Comparison of ENCODE assay signal across 21 cellular contexts in the genomic region with DNA sequence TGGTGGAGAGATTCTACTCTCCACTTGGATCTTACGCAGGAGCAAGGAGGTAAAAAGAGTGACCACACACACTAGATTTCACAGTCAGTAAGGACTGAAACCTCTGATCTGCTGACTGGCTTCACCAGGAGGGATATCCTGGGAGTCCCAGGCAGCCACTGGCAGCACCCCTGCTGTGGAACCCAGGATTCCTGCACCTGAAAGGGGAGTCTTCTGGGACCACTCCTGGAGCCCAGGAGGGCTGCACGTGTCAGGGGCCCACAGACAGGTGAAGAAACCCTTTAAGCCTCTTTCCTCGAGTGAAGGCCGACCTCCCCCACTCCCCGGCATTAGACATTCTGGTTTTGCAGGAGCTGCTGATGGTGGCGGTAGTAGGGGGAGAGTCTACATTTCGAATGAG.
DNase-seq lines count a peak whose midpoint lies in the region; ATAC-seq and TF ChIP-seq lines count a peak whose summit lies in the region.
"Had no signal": no experiment of that assay in that cellular context is flagged by ENCODE, and none has a peak within 500 bp of the region (broad histone marks: within the 10 kb centered on the region; RNA-seq: fewer than 3 reads in every experiment).

No MANE protein-coding gene starts in this region.

- ATAC-seq in activated naive CD4-positive, alpha-beta T cell treated with anti-CD3 and anti-CD28 coated beads, Interleukin-2, amount 50 U/mL, for 72 hours, result no peak
- ATAC-seq in activated T-helper 17 cell treated with anti-CD3 and anti-CD28 coated beads, Interleukin-2, amount 50 U/mL, for 72 hours (replicated peaks), result no peak
- no peak for ATAC-seq in stimulated activated memory B cell treated with anti-CD40 and anti-IgM and Interleukin-4, amounts not matched to agents 10 μg/mL and 1 μg/mL and 100 μg/mL, for 72 hours
- no peak for ATAC-seq in GM18870 (IDR thresholded peaks at IDR 0.05; ENCODE audit: unreplicated experiment)
- ATAC-seq: A549; CD8-positive, alpha-beta T cell had no signal

- no peak overlapping the region for H3K4ac ChIP-seq in mesendoderm (ENCODE audit: low read depth, low read length)

- H3K4me3 ChIP-seq in mesendoderm (ENCODE audit: low read length) (no peak overlapping the region), hepatocyte (no peak overlapping the region)
- H3K4me3 ChIP-seq in effector memory CD4-positive, alpha-beta T cell (ENCODE audit: insufficient read depth, low read depth, low read length, poor library complexity, severe bottlenecking), result no peak overlapping the region
- H3K4me3 ChIP-seq: A549, GM12878 had no signal

- H3K27me3 ChIP-seq in mesendoderm (ENCODE audit: insufficient read depth, low read length, poor library complexity) (no peaks in the 10 kb centered on the region), hepatocyte (no peaks in the 10 kb centered on the region)
- H3K27me3 ChIP-seq in effector memory CD4-positive, alpha-beta T cell (replicated peaks; ENCODE audit: control insufficient read depth, insufficient read depth, low read length, poor library complexity, severe bottlenecking), result no peaks in the 10 kb centered on the region

- H3K4me2 ChIP-seq in mesendoderm (ENCODE audit: low read length), result no peak overlapping the region
- H3K4me2 ChIP-seq in hepatocyte, result no peak overlapping the region
- H3K4me2 ChIP-seq: A549 had no signal

- DNase-seq in activated naive CD4-positive, alpha-beta T cell treated with anti-CD3 and anti-CD28 coated beads, Interleukin-2, amount 50 U/mL, for 72 hours (ENCODE audit: low spot score in 2 of 2), result no peak
- DNase-seq in mesendoderm, result no peak
- no peak for DNase-seq in hepatocyte (ENCODE audit: low spot score)
- no peak for DNase-seq in effector memory CD4-positive, alpha-beta T cell
- DNase-seq: Calu3; CD8-positive, alpha-beta T cell; DMS53; EL; KG1; NCI-H187; NCI-H2227 treated with DMSO at 0.1 percent for 48 hours; NCI-H524; NCI-H82; OCI-M1; SHP77 had no signal

- TF ChIP-seq CTCF in hepatocyte (IDR thresholded peaks at IDR 0.05; ENCODE audit: poor library complexity), result no peak

- H3K27ac Mint-ChIP-seq in activated naive CD4-positive, alpha-beta T cell treated with anti-CD3 and anti-CD28 coated beads, Interleukin-2, amount 50 U/mL, for 24 hours, result peak overlapping the region; percentile 80
- H3K27ac Mint-ChIP-seq in activated naive CD4-positive, alpha-beta T cell treated with anti-CD3 and anti-CD28 coated beads, Interleukin-2, amount 50 U/mL, for 72 hours, result peak overlapping the region in 1 of 2 donors; percentile 29
- H3K27ac Mint-ChIP-seq in activated T-helper 17 cell treated with anti-CD3 and anti-CD28 coated beads, Interleukin-2, amount 50 U/mL, for 72 hours, result peak overlapping the region; percentile 86
- peak overlapping the region; percentile 38 for H3K27ac Mint-ChIP-seq in stimulated activated memory B cell treated with anti-CD40 and anti-IgM and Interleukin-4, amounts not matched to agents 10 μg/mL and 1 μg/mL and 100 μg/mL, for 72 hours

- no peak overlapping the region for H2BK120ac ChIP-seq in mesendoderm (ENCODE audit: low read depth, low read length)

- H3K27ac ChIP-seq in mesendoderm (ENCODE audit: low read depth, low read length) (no peak overlapping the region), hepatocyte (no peak overlapping the region)
- no peak overlapping the region for H3K27ac ChIP-seq in effector memory CD4-positive, alpha-beta T cell (ENCODE audit: insufficient read depth, low read length, poor library complexity, severe bottlenecking)

- WGBS in mesendoderm (ENCODE audit: extremely low coverage, insufficient coverage, low lambda C conversion rate), result no CpG with 5 or more reads among the region's 7 CpGs
- 85% methylated on average over 7 of the region's 7 CpGs for WGBS in hepatocyte (ENCODE audit: low lambda C conversion rate, missing lambda C conversion rate)

- no peak overlapping the region for H2BK5ac ChIP-seq in mesendoderm (ENCODE audit: low read length)

- peaks cover 38% of the 10 kb centered on the region for H3K4me1 Mint-ChIP-seq in activated naive CD4-positive, alpha-beta T cell treated with anti-CD3 and anti-CD28 coated beads, Interleukin-2, amount 50 U/mL, for 24 hours
- H3K4me1 Mint-ChIP-seq in activated T-helper 17 cell treated with anti-CD3 and anti-CD28 coated beads, Interleukin-2, amount 50 U/mL, for 72 hours, result peaks cover 35% of the 10 kb centered on the region
- H3K4me1 Mint-ChIP-seq in stimulated activated memory B cell treated with anti-CD40 and anti-IgM and Interleukin-4, amounts not matched to agents 10 μg/mL and 1 μg/mL and 100 μg/mL, for 72 hours, result peaks cover 32% of the 10 kb centered on the region

- H3K9me2 ChIP-seq in hepatocyte (replicated peaks; ENCODE audit: insufficient read depth), result no peaks in the 10 kb centered on the region

- no peak overlapping the region for H3K4me3 Mint-ChIP-seq in activated naive CD4-positive, alpha-beta T cell treated with anti-CD3 and anti-CD28 coated beads, Interleukin-2, amount 50 U/mL, for 24 hours
- H3K4me3 Mint-ChIP-seq in activated T-helper 17 cell treated with anti-CD3 and anti-CD28 coated beads, Interleukin-2, amount 50 U/mL, for 72 hours, result peak overlapping the region; percentile 81
- H3K4me3 Mint-ChIP-seq in stimulated activated memory B cell treated with anti-CD40 and anti-IgM and Interleukin-4, amounts not matched to agents 10 μg/mL and 1 μg/mL and 100 μg/mL, for 72 hours, result no peak overlapping the region
- H3K4me3 Mint-ChIP-seq: CD8-positive, alpha-beta T cell had no signal

- H4K20me1 ChIP-seq in hepatocyte (ENCODE audit: insufficient read depth, poor library complexity, severe bottlenecking), result no peaks in the 10 kb centered on the region

- H3K36me3 Mint-ChIP-seq in activated naive CD4-positive, alpha-beta T cell treated with anti-CD3 and anti-CD28 coated beads, Interleukin-2, amount 50 U/mL, for 24 hours, result no peaks in the 10 kb centered on the region
- H3K36me3 Mint-ChIP-seq in activated naive CD4-positive, alpha-beta T cell treated with anti-CD3 and anti-CD28 coated beads, Interleukin-2, amount 50 U/mL, for 72 hours, result no peaks in the 10 kb centered on the region
- H3K36me3 Mint-ChIP-seq in activated T-helper 17 cell treated with anti-CD3 and anti-CD28 coated beads, Interleukin-2, amount 50 U/mL, for 72 hours (ENCODE audit: low read depth), result no peaks in the 10 kb centered on the region
- no peaks in the 10 kb centered on the region for H3K36me3 Mint-ChIP-seq in stimulated activated memory B cell treated with anti-CD40 and anti-IgM and Interleukin-4, amounts not matched to agents 10 μg/mL and 1 μg/mL and 100 μg/mL, for 72 hours
- H3K36me3 Mint-ChIP-seq: CD8-positive, alpha-beta T cell had no signal

- no peaks in the 10 kb centered on the region for H3K9me3 Mint-ChIP-seq in activated naive CD4-positive, alpha-beta T cell treated with anti-CD3 and anti-CD28 coated beads, Interleukin-2, amount 50 U/mL, for 24 hours
- no peaks in the 10 kb centered on the region for H3K9me3 Mint-ChIP-seq in activated naive CD4-positive, alpha-beta T cell treated with anti-CD3 and anti-CD28 coated beads, Interleukin-2, amount 50 U/mL, for 72 hours
- no peaks in the 10 kb centered on the region for H3K9me3 Mint-ChIP-seq in activated T-helper 17 cell treated with anti-CD3 and anti-CD28 coated beads, Interleukin-2, amount 50 U/mL, for 72 hours
- no peaks in the 10 kb centered on the region for H3K9me3 Mint-ChIP-seq in stimulated activated memory B cell treated with anti-CD40 and anti-IgM and Interleukin-4, amounts not matched to agents 10 μg/mL and 1 μg/mL and 100 μg/mL, for 72 hours
- H3K9me3 Mint-ChIP-seq: CD8-positive, alpha-beta T cell had no signal

- no peak overlapping the region for H2AFZ ChIP-seq in hepatocyte

- H3K56ac ChIP-seq in mesendoderm (ENCODE audit: low read length), result peak overlapping the region; percentile 40

- H3K18ac ChIP-seq in mesendoderm (ENCODE audit: low read length), result no peak overlapping the region

- H2BK15ac ChIP-seq in mesendoderm (replicated peaks; ENCODE audit: low read depth), result no peak overlapping the region

- H4K5ac ChIP-seq in mesendoderm (ENCODE audit: low read length), result no peak overlapping the region

- no peak overlapping the region for H2AK5ac ChIP-seq in mesendoderm (ENCODE audit: low read length)

- H3K9me3 ChIP-seq in hepatocyte (ENCODE audit: low read depth), result no peaks in the 10 kb centered on the region
- H3K9me3 ChIP-seq in effector memory CD4-positive, alpha-beta T cell (ENCODE audit: control insufficient read depth, low read length), result no peaks in the 10 kb centered on the region
- H3K9me3 ChIP-seq: A549 had no signal

- no peaks in the 10 kb centered on the region for H3K36me3 ChIP-seq in mesendoderm (ENCODE audit: control insufficient read depth, insufficient read depth, low read length)
- no peaks in the 10 kb centered on the region for H3K36me3 ChIP-seq in hepatocyte (replicated peaks; ENCODE audit: insufficient read depth, low read depth)
- no peaks in the 10 kb centered on the region for H3K36me3 ChIP-seq in effector memory CD4-positive, alpha-beta T cell (ENCODE audit: control insufficient read depth, insufficient read depth, low read length)

- H3K79me2 ChIP-seq in mesendoderm (ENCODE audit: control insufficient read depth, insufficient read depth, low read length) (no peaks in the 10 kb centered on the region), hepatocyte (no peaks in the 10 kb centered on the region)

- H3K27me3 Mint-ChIP-seq in activated naive CD4-positive, alpha-beta T cell treated with anti-CD3 and anti-CD28 coated beads, Interleukin-2, amount 50 U/mL, for 24 hours, result no peaks in the 10 kb centered on the region
- H3K27me3 Mint-ChIP-seq in activated T-helper 17 cell treated with anti-CD3 and anti-CD28 coated beads, Interleukin-2, amount 50 U/mL, for 72 hours, result no peaks in the 10 kb centered on the region
- no peaks in the 10 kb centered on the region for H3K27me3 Mint-ChIP-seq in stimulated activated memory B cell treated with anti-CD40 and anti-IgM and Interleukin-4, amounts not matched to agents 10 μg/mL and 1 μg/mL and 100 μg/mL, for 72 hours

- H3K9ac ChIP-seq in mesendoderm (ENCODE audit: low read length), result no peak overlapping the region

- no peak overlapping the region for H4K8ac ChIP-seq in mesendoderm (ENCODE audit: low read depth, low read length)

- H3K4me1 ChIP-seq in mesendoderm (ENCODE audit: control insufficient read depth, low read depth, low read length) (no peaks in the 10 kb centered on the region), hepatocyte (ENCODE audit: insufficient read depth) (peaks cover 19% of the 10 kb centered on the region)
- H3K4me1 ChIP-seq in effector memory CD4-positive, alpha-beta T cell (ENCODE audit: control insufficient read depth, insufficient read depth, low read length, poor library complexity, severe bottlenecking), result peaks cover 23% of the 10 kb centered on the region

- H3K23ac ChIP-seq in mesendoderm (ENCODE audit: low read length), result no peak overlapping the region

- H3K79me1 ChIP-seq in mesendoderm (ENCODE audit: low read length), result no peaks in the 10 kb centered on the region
